ENCODE assay signal across 20 cellular contexts in the genomic region with DNA sequence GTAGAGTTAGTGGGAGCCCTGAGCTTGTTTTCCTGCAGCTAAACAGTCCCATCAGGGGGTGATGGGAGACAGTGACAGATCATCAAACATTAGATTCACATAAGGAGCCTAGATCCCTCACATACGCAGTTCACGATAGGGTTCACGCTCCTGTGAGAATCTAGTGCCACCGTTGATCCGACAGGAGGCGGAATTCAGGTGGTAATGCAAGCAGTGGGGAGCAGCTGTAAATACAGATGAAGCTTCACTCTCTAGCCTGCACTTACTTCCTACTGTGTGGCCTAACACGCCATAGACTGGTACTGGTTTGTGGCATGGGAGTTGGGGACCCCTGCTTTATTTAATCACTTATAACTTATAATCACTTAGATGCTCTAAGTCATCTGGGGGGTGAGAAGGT.
DNase-seq lines count a peak whose midpoint lies in the region; ATAC-seq, FAIRE-seq and TF ChIP-seq lines count a peak whose summit lies in the region.
"Had no signal": no experiment of that assay in that cellular context is flagged by ENCODE, and none has a peak within 500 bp of the region (broad histone marks: within the 10 kb centered on the region; RNA-seq: fewer than 3 reads in every experiment).

No MANE protein-coding gene starts in this region.

- in situ Hi-C loops in K562 (cut with MboI) = no loop called here

- no peak overlapping the region for H3K9ac ChIP-seq in K562 (ENCODE audit: insufficient read depth in 1 of 2, low read depth in 2 of 2, low read length in 2 of 2)

- intact Hi-C loops in left ventricle myocardium inferior (cut with micrococcal nuclease) = no loop called here
- intact Hi-C loops in heart left ventricle (cut with DNase I) = no loop called here
- intact Hi-C loops in K562 (cut with micrococcal nuclease) = no loop called here

- no peaks in the 10 kb centered on the region for H3K79me2 ChIP-seq in K562 (ENCODE audit: control insufficient read depth, insufficient read depth, low read length)

- TF ChIP-seq EP300 in K562 (IDR thresholded peaks at IDR 0.05; ENCODE audit: low read length) = no peak

- no peaks in the 10 kb centered on the region for H4K20me1 ChIP-seq in K562 (replicated peaks; ENCODE audit: control insufficient read depth, insufficient read depth, low read length)

- no peak for FAIRE-seq in K562 (lab: Jason Lieb, UNC)

- no TSS peak for BruUV-seq in K562 (replicated peaks; lab: Mats Ljungman, UMichigan)

- H3K27me3 ChIP-seq in left ventricle myocardium inferior (ENCODE audit: low read depth) = no peaks in the 10 kb centered on the region
- H3K27me3 ChIP-seq in heart left ventricle = no peaks in the 10 kb centered on the region
- no peaks in the 10 kb centered on the region; a peak in 1 of 5 replicates for H3K27me3 ChIP-seq in K562 (ENCODE audit: control insufficient read depth in 2 of 2, insufficient read depth in 2 of 2, low read length in 2 of 2)
- H3K27me3 ChIP-seq in neutrophil = no peaks in the 10 kb centered on the region

- ATAC-seq in heart left ventricle = no peak
- ATAC-seq in K562 = peak; percentile 67
- ATAC-seq in GM19023 (IDR thresholded peaks at IDR 0.05; ENCODE audit: unreplicated experiment) = no peak
- ATAC-seq: HCT116 had no signal

- no peaks in the 10 kb centered on the region for H3K36me3 ChIP-seq in left ventricle myocardium inferior
- H3K36me3 ChIP-seq in heart left ventricle = peaks cover 0 to 22% (median 3%) of the 10 kb centered on the region in 9 donors
- no peaks in the 10 kb centered on the region; a peak in 1 of 3 replicates for H3K36me3 ChIP-seq in HEK293 (ENCODE audit: control insufficient read depth in 2 of 2, insufficient read depth in 1 of 2, low read length in 2 of 2)
- no peaks in the 10 kb centered on the region for H3K36me3 ChIP-seq in K562 (ENCODE audit: control insufficient read depth, insufficient read depth, low read length)
- no peaks in the 10 kb centered on the region for H3K36me3 ChIP-seq in neutrophil

- POLR2A ChIA-PET in HEK293 (lab: Yijun Ruan, JAX) (no interaction called here), K562 (lab: Yijun Ruan, JAX) (interaction anchor here (0.9 kb wide), 1 partner anchor 16 kb away, joined by 3 read pairs; no protein-coding TSS in a partner anchor)

- H3K4me1 ChIP-seq in left ventricle myocardium inferior (peaks cover 72% of the 10 kb centered on the region), heart left ventricle (peaks cover 0 to 76% (median 30%) of the 10 kb centered on the region in 12 donors), HEK293 (ENCODE audit: control insufficient read depth, insufficient read depth, low read length) (peaks cover 10% of the 10 kb centered on the region; the same call in 1 of the 2 replicates), K562 (replicated peaks in 1 of 2; ENCODE audit: control insufficient read depth in 2 of 2, insufficient read depth in 2 of 2, low read length in 2 of 2) (no peaks in the 10 kb centered on the region), neutrophil (ENCODE audit: control insufficient read depth in 1 of 2, insufficient read depth in 1 of 2, low read depth in 1 of 2, low read length in 1 of 2) (peaks cover 53 to 60% of the 10 kb centered on the region in 2 experiments)

- TF ChIP-seq CTCF in left ventricle myocardium inferior (IDR thresholded peaks at IDR 0.05; ENCODE audit: borderline replicate concordance) (no peak), heart left ventricle (IDR thresholded peaks at IDR 0.05) (no peak), HEK293 (tag by site-specific recombination; IDR thresholded peaks at IDR 0.05) (no peak), K562 (IDR thresholded peaks at IDR 0.05 in 2 of 3, conservative IDR thresholded peaks at IDR 0.05 in 1 of 3; ENCODE audit: insufficient read depth in 2 of 3, low read depth in 1 of 3, low read length in 3 of 3) (peak in 1 of 3 experiments; percentile 10; a peak in 1 of 6 replicates), neutrophil (IDR thresholded peaks at IDR 0.05) (no peak)

- no peak overlapping the region for H3K4me2 ChIP-seq in K562 (ENCODE audit: insufficient read depth, low read length)

- TF ChIP-seq POLR2A in heart left ventricle (IDR thresholded peaks at IDR 0.05) = no peak
- TF ChIP-seq POLR2A in K562 (conservative IDR thresholded peaks at IDR 0.05) = no peak

- H3K9me3 ChIP-seq in left ventricle myocardium inferior (replicated peaks) = no peaks in the 10 kb centered on the region
- H3K9me3 ChIP-seq in heart left ventricle = no peaks in the 10 kb centered on the region
- H3K9me3 ChIP-seq in HEK293 (ENCODE audit: control insufficient read depth, insufficient read depth, low read depth, low read length) = no peaks in the 10 kb centered on the region
- no peaks in the 10 kb centered on the region for H3K9me3 ChIP-seq in K562 (replicated peaks; ENCODE audit: control insufficient read depth, insufficient read depth, low read depth, low read length)
- no peaks in the 10 kb centered on the region for H3K9me3 ChIP-seq in neutrophil

- DNase-seq in left ventricle myocardium inferior = no peak
- DNase-seq in heart left ventricle = no peak
- peak in 1 of 4 experiments; percentile 10 for DNase-seq in K562 (ENCODE audit: extremely low read depth in 1 of 4, low spot score in 3 of 4)
- no peak for DNase-seq in NCI-H446 (lab: John Stamatoyannopoulos, UW)
- DNase-seq in SIG-M5 treated with dmso at 0.1 percent for 504 hours (lab: John Stamatoyannopoulos, UW; ENCODE audit: unreplicated experiment) = no peak
- DNase-seq: ACHN; Calu3; DMS53; KG1; NCI-H1092; NCI-H1694 treated with DMSO at 0.1 percent for 48 hours; NCI-H2107; NCI-H345; NCI-H526 treated with DMSO at 0.1 percent for 48 hours; NK-92 treated with Interleukin-12 subunit alpha and Interleukin-12 subunit beta, amount 100 ng/mL, for 24 hours; SHP77 treated with DMSO at 0.1 percent for 48 hours had no signal

- H3K27ac ChIP-seq in left ventricle myocardium inferior (replicated peaks) (peak overlapping the region; percentile 60), heart left ventricle (peak overlapping the region in 6 of 12 donors; percentile 39 to 66 (median 44)), HEK293 (ENCODE audit: extremely low read depth, low read depth, low read length) (no peak overlapping the region), K562 (ENCODE audit: extremely low read depth, low read depth, low read length) (no peak overlapping the region), neutrophil (peak overlapping the region; percentile 88)

- no peaks in the 10 kb centered on the region for H3K9me1 ChIP-seq in K562 (ENCODE audit: control insufficient read depth, insufficient read depth, low read length)

- H2AFZ ChIP-seq in K562 (ENCODE audit: low read depth, low read length) = no peak overlapping the region

- WGBS in heart left ventricle, 4 donors = 82 to 91% (median 87%) methylated on average over 7 of the region's 7 CpGs
- 2% methylated on average over 7 of the region's 7 CpGs for WGBS in K562 (ENCODE audit: insufficient coverage, low coverage, missing lambda C conversion rate)

- no peak overlapping the region for H3K4me3 ChIP-seq in left ventricle myocardium inferior
- H3K4me3 ChIP-seq in heart left ventricle = no peak overlapping the region
- no peak overlapping the region for H3K4me3 ChIP-seq in HEK293 (ENCODE audit: low read depth, low read length)
- no peak overlapping the region for H3K4me3 ChIP-seq in K562
- no peak overlapping the region for H3K4me3 ChIP-seq in neutrophil (ENCODE audit: low read depth in 1 of 2, low read length in 1 of 2)

- no peak for TF ChIP-seq RAD21 in K562 (CRISPR knock-in tag; conservative IDR thresholded peaks at IDR 0.05 in 1 of 2, IDR thresholded peaks at IDR 0.05 in 1 of 2)

- CTCF ChIA-PET in HEK293 (lab: Yijun Ruan, JAX) (interaction anchor here (1.8 kb wide), 1 partner anchor 54 kb away, joined by 7 read pairs; no protein-coding TSS in a partner anchor), K562 (lab: Yijun Ruan, JAX; ENCODE audit: low intra/inter-chr PET ratio) (no interaction called here)

TF ChIP-seq in HEK293, 187 proteins besides CTCF, POLR2A, EP300 and RAD21 (continues in another document):
- TF ChIP-seq, protein P1, sequence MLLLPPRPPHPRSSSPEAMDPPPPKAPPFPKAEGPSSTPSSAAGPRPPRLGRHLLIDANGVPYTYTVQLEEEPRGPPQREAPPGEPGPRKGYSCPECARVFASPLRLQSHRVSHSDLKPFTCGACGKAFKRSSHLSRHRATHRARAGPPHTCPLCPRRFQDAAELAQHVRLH (tag by site-specific recombination; IDR thresholded peaks at IDR 0.05) = no peak
- no peak for TF ChIP-seq ZNF169 (tag by site-specific recombination; IDR thresholded peaks at IDR 0.05)
- TF ChIP-seq, protein P2, sequence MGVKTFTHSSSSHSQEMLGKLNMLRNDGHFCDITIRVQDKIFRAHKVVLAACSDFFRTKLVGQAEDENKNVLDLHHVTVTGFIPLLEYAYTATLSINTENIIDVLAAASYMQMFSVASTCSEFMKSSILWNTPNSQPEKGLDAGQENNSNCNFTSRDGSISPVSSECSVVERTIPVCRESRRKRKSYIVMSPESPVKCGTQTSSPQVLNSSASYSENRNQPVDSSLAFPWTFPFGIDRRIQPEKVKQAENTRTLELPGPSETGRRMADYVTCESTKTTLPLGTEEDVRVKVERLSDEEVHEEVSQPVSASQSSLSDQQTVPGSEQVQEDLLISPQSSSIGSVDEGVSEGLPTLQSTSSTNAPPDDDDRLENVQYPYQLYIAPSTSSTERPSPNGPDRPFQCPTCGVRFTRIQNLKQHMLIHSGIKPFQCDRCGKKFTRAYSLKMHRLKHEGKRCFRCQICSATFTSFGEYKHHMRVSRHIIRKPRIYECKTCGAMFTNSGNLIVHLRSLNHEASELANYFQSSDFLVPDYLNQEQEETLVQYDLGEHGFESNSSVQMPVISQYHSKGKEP (tag by site-specific recombination; IDR thresholded peaks at IDR 0.05) = no peak

TF ChIP-seq in K562, 482 proteins besides CTCF, POLR2A, EP300 and RAD21:
- TF ChIP-seq SREBF2 (CRISPR knock-in tag; IDR thresholded peaks at IDR 0.05) = no peak
- TF ChIP-seq ZNF507 (tag; conservative IDR thresholded peaks at IDR 0.05) = no peak
- TF ChIP-seq, protein P3, sequence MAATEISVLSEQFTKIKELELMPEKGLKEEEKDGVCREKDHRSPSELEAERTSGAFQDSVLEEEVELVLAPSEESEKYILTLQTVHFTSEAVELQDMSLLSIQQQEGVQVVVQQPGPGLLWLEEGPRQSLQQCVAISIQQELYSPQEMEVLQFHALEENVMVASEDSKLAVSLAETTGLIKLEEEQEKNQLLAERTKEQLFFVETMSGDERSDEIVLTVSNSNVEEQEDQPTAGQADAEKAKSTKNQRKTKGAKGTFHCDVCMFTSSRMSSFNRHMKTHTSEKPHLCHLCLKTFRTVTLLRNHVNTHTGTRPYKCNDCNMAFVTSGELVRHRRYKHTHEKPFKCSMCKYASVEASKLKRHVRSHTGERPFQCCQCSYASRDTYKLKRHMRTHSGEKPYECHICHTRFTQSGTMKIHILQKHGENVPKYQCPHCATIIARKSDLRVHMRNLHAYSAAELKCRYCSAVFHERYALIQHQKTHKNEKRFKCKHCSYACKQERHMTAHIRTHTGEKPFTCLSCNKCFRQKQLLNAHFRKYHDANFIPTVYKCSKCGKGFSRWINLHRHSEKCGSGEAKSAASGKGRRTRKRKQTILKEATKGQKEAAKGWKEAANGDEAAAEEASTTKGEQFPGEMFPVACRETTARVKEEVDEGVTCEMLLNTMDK (IDR thresholded peaks at IDR 0.05; ENCODE audit: borderline replicate concordance, insufficient read depth, low read depth, low read length, poor library complexity, severe bottlenecking) = peak; percentile 70

Comparison
In these comparisons a context has a peak if more than half of its experiments do, and no peak if none do; other contexts are left out.
1. H3K27ac ChIP-seq: peak in left ventricle myocardium inferior (single experiment) and neutrophil (single experiment); none in HEK293 (single experiment) and K562 (single experiment).